ENCODE assay signal across 27 cellular contexts in the genomic region with DNA sequence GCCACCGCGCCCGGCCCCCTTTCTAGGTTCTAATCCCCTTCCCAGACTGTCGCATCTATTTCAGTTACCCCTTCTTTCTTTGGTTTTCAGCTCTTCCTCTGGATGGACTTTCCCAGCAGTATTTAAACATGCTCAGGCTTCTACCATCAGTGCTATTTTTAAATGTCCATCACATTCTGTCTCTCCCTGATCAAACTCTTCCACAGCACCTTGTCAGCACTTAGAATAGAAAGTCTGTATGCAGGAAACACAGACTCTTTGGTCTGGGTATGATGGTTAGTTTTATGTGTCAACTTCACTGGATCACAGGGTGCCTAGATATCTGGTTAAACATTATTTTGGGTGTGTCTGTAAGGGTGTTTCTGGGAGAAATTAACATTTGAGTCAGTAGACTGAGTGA.
A peak's percentile ranks its signal among the peaks of the same experiment; 100 is the strongest.
DNase-seq lines count a peak whose midpoint lies in the region; ATAC-seq and TF ChIP-seq lines count a peak whose summit lies in the region.
"Had no signal": no experiment of that assay in that cellular context is flagged by ENCODE, and none has a peak within 500 bp of the region (broad histone marks: within the 10 kb centered on the region; RNA-seq: fewer than 3 reads in every experiment).

No MANE protein-coding gene starts in this region.

- H3K9me3 Mint-ChIP-seq in glutamatergic neuron (ENCODE audit: unreplicated experiment) = peaks cover 5% of the 10 kb centered on the region

- no peaks in the 10 kb centered on the region for H3K36me3 ChIP-seq in right atrium auricular region
- H3K36me3 ChIP-seq in cardiac muscle cell = no peaks in the 10 kb centered on the region
- H3K36me3 ChIP-seq in left ventricle myocardium inferior = no peaks in the 10 kb centered on the region
- H3K36me3 ChIP-seq: BE2C, BLaER1 had no signal

- H3K27me3 Mint-ChIP-seq in glutamatergic neuron (ENCODE audit: unreplicated experiment) = peaks cover 6% of the 10 kb centered on the region
- H3K27me3 Mint-ChIP-seq: CD4-positive, CD25-positive, alpha-beta regulatory T cell had no signal

- no peak for TF ChIP-seq CTCF in right atrium auricular region (IDR thresholded peaks at IDR 0.05)
- TF ChIP-seq CTCF in cardiac muscle cell (IDR thresholded peaks at IDR 0.05; ENCODE audit: low read depth, low read length) = no peak
- no peak for TF ChIP-seq CTCF in glutamatergic neuron (IDR thresholded peaks at IDR 0.05; ENCODE audit: partially characterized antibody, unreplicated experiment)
- TF ChIP-seq CTCF in left ventricle myocardium inferior (IDR thresholded peaks at IDR 0.05; ENCODE audit: borderline replicate concordance) = no peak

- WGBS in right cardiac atrium = 96% methylated on average over 4 of the region's 4 CpGs

- H3K27me3 ChIP-seq in right atrium auricular region (no peaks in the 10 kb centered on the region), cardiac muscle cell (no peaks in the 10 kb centered on the region), right cardiac atrium (ENCODE audit: control insufficient read depth, insufficient read depth) (no peaks in the 10 kb centered on the region), left ventricle myocardium inferior (ENCODE audit: low read depth) (no peaks in the 10 kb centered on the region)
- H3K27me3 ChIP-seq: BE2C, BLaER1 had no signal

- H3K27ac Mint-ChIP-seq in glutamatergic neuron (ENCODE audit: unreplicated experiment) = peak overlapping the region; percentile 14
- H3K27ac Mint-ChIP-seq: CD14-positive monocyte; CD4-positive, alpha-beta memory T cell; CD8-positive, alpha-beta memory T cell had no signal

- intact Hi-C loops in Right ventricle myocardium inferior (cut with DNase I) = no loop called here
- intact Hi-C loops in right cardiac atrium (cut with DNase I) = no loop called here
- intact Hi-C loops in left ventricle myocardium inferior (cut with micrococcal nuclease) = no loop called here

- H3K27ac ChIP-seq in right atrium auricular region (no peak overlapping the region), cardiac muscle cell (peak overlapping the region; percentile 77), right cardiac atrium (ENCODE audit: low read length) (no peak overlapping the region), left ventricle myocardium inferior (replicated peaks) (peak overlapping the region; percentile 45)
- H3K27ac ChIP-seq: 22Rv1, A549, BLaER1 had no signal

- H3K4me1 ChIP-seq in right atrium auricular region (peaks cover 0 to 6% of the 10 kb centered on the region in 2 donors), cardiac muscle cell (ENCODE audit: low read depth) (peaks cover 51% of the 10 kb centered on the region), right cardiac atrium (ENCODE audit: control insufficient read depth, insufficient read depth, low read length) (no peaks in the 10 kb centered on the region), left ventricle myocardium inferior (peaks cover 12% of the 10 kb centered on the region)
- H3K4me1 ChIP-seq: A549, BE2C, BLaER1 had no signal

- H3K36me3 Mint-ChIP-seq in glutamatergic neuron (ENCODE audit: unreplicated experiment) = peaks cover 21% of the 10 kb centered on the region
- H3K36me3 Mint-ChIP-seq: CD14-positive monocyte; CD4-positive, alpha-beta memory T cell; CD4-positive, CD25-positive, alpha-beta regulatory T cell; CD8-positive, alpha-beta memory T cell had no signal

- H3K4me1 Mint-ChIP-seq in glutamatergic neuron (ENCODE audit: low read depth, unreplicated experiment) = peaks cover 12% of the 10 kb centered on the region
- H3K4me1 Mint-ChIP-seq: CD14-positive monocyte; CD4-positive, alpha-beta memory T cell; CD4-positive, CD25-positive, alpha-beta regulatory T cell; CD8-positive, alpha-beta memory T cell had no signal

- H3K9me3 ChIP-seq in right atrium auricular region (peaks cover 0 to under 1% of the 10 kb centered on the region in 2 donors), cardiac muscle cell (ENCODE audit: low read depth) (no peaks in the 10 kb centered on the region), right cardiac atrium (ENCODE audit: control insufficient read depth, low read length) (no peaks in the 10 kb centered on the region), left ventricle myocardium inferior (replicated peaks) (peaks cover 18% of the 10 kb centered on the region)
- H3K9me3 ChIP-seq: A549, BE2C had no signal

- no peak overlapping the region for H3K4me3 Mint-ChIP-seq in glutamatergic neuron (ENCODE audit: unreplicated experiment)
- H3K4me3 Mint-ChIP-seq: CD14-positive monocyte; CD4-positive, alpha-beta memory T cell; CD4-positive, CD25-positive, alpha-beta regulatory T cell; CD8-positive, alpha-beta memory T cell had no signal

- ATAC-seq in Right ventricle myocardium inferior = peak; percentile 64
- no peak for ATAC-seq in right cardiac atrium
- ATAC-seq: A549, GM12878 had no signal

- H3K4me3 ChIP-seq in right atrium auricular region (no peak overlapping the region), cardiac muscle cell (no peak overlapping the region), right cardiac atrium (ENCODE audit: low read length) (no peak overlapping the region), left ventricle myocardium inferior (no peak overlapping the region)
- H3K4me3 ChIP-seq: A549, BLaER1, GM12878 had no signal

- DNase-seq in Right ventricle myocardium inferior (ENCODE audit: missing footprints) (no peak), right atrium auricular region (ENCODE audit: low spot score) (no peak), cardiac muscle cell (ENCODE audit: low read depth in 1 of 2, low spot score in 1 of 2) (peak in 1 of 2 donors; percentile 52), right cardiac atrium (no peak), glutamatergic neuron (no peak), left ventricle myocardium inferior (no peak), Ammon's horn (ENCODE audit: low spot score) (no peak)
- DNase-seq in central memory CD4-positive, alpha-beta T cell = no peak
- DNase-seq: AML-193; BE2C; C1 segment of cervical spinal cord; CD4-positive, alpha-beta memory T cell; CD4-positive, CD25-positive, alpha-beta regulatory T cell; CD8-positive, alpha-beta memory T cell; COR-L47; DMS 273 treated with DMSO at 0.1 percent for 48 hours; DMS153; DMS53; DMS79; DND-41; EL; GDM1 had no signal

Comparison
In these comparisons a context has a peak if more than half of its experiments do, and no peak if none do; other contexts are left out.
1. H3K27ac ChIP-seq: peak in cardiac muscle cell (single experiment) and left ventricle myocardium inferior (single experiment); none in right atrium auricular region (0 of 2) and right cardiac atrium (single experiment).